Comparison of ENCODE assay signal across 2 cellular contexts in genomic region chr20:49631856-49632418, GRCh38.
TF ChIP-seq lines count a peak whose summit lies in the region.

No MANE protein-coding gene starts in this region.

TF ChIP-seq in A549, 52 proteins besides CTCF, POLR2A, EP300 and RAD21 (continued from another document):
- TF ChIP-seq BCL3 (IDR thresholded peaks at IDR 0.05) = no peak
- no peak for TF ChIP-seq E2F6 (IDR thresholded peaks at IDR 0.05; ENCODE audit: borderline replicate concordance, low read depth)

TF ChIP-seq in HCT116, 20 proteins besides CTCF, POLR2A, EP300 and RAD21:
- TF ChIP-seq ZBTB33 (IDR thresholded peaks at IDR 0.05; ENCODE audit: extremely low read depth, insufficient replicate concordance, low read length) (no peak), ELF1 (IDR thresholded peaks at IDR 0.05; ENCODE audit: borderline replicate concordance, low read depth) (no peak), MAX (IDR thresholded peaks at IDR 0.05) (no peak), POLR2AphosphoS5 (IDR thresholded peaks at IDR 0.05; ENCODE audit: low read depth, low read length) (no peak; the same call in 1 of the 2 replicates), REST (IDR thresholded peaks at IDR 0.05; ENCODE audit: low read depth) (no peak)
